1 cellular context compared by ENCODE assay signal in the genomic region with DNA sequence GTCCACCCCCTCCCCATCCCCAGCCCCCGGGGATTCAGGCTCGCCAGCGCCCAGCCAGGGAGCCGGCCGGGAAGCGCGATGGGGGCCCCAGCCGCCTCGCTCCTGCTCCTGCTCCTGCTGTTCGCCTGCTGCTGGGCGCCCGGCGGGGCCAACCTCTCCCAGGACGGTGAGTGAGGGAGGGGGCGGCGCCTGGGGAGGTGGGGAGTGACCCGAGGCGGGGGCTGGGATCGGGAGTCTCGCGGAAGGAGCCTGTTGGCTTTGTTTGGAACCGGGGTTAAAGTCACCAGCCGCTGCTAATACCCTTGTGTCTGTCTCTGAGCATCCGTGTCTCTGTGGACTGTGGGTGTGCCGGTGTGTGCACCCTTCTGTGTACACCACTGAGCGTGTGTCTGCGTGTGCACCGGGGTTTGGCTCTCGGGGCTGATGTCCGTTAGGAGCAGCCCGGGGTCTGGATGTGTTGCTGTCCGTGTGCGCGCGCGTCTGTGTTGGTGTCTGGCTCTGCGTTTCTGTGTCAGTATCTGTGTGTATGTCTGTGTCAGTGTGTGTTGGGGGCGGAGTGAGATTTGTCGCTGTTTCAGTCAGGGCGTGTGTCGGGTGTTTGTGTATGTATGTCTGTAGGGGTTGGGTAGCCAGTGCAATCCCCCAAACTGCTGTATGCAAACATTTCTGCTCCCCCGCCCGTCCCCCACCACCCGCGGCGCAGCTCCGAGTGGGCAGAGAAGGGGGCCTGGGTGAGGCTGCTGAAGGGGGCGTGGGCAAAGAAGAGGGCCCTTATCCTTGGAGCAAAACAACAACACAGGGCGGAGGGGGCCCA.
TF ChIP-seq lines count a peak whose summit lies in the region.

No MANE protein-coding gene starts in this region.

TF ChIP-seq in GM23338, 12 proteins besides CTCF, POLR2A, EP300 and RAD21 (continued from another document):
- TF ChIP-seq ZNF462 (CRISPR knock-in tag; IDR thresholded peaks at IDR 0.05) (no peak), JUNB (IDR thresholded peaks at IDR 0.05; ENCODE audit: unreplicated experiment) (no peak), ZNF331 (CRISPR knock-in tag; IDR thresholded peaks at IDR 0.05; ENCODE audit: low read depth) (no peak)
